1 cellular context compared by ENCODE assay signal in the genomic region with DNA sequence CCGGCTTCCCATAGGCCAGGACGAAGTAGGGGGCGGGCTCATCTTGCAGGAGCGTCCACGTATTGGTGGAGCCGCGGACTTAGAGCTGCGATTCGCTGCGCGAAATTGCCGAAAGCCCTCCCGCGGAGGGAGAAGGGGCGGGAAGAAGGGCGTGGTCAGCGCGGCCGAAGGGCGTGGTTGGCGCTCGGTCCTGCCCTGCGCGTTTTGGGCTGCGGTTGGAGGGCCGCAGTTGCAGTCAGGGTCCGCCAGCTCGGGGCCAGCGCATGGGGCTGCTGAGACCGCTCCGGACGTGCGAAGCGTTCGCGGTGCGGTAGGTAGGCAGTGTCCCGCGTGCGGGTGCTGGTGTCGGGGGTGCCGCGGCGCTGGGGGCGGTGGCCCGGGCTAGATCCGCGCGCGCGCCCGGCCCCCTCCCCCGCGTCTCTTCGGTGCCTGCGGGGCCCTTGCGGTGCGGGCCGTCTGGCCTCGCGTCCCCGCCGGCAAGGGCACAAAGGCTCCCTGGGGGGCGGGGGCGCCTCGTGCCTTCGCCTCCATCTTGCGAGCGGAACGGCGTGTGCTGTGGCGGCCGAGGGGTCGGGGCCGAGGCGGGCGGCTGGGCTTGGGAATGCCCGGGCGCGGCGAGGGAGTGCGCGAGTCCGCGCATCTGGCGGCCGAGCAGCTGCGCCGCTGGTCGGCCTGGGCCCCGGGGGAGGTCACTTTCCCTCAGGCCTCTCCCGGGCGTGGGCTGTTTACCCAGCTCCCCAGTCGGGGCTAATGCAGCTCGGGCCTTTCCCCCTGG.
A peak's percentile ranks its signal among the peaks of the same experiment; 100 is the strongest.
TF ChIP-seq lines count a peak whose summit lies in the region.

A gene with protein sequence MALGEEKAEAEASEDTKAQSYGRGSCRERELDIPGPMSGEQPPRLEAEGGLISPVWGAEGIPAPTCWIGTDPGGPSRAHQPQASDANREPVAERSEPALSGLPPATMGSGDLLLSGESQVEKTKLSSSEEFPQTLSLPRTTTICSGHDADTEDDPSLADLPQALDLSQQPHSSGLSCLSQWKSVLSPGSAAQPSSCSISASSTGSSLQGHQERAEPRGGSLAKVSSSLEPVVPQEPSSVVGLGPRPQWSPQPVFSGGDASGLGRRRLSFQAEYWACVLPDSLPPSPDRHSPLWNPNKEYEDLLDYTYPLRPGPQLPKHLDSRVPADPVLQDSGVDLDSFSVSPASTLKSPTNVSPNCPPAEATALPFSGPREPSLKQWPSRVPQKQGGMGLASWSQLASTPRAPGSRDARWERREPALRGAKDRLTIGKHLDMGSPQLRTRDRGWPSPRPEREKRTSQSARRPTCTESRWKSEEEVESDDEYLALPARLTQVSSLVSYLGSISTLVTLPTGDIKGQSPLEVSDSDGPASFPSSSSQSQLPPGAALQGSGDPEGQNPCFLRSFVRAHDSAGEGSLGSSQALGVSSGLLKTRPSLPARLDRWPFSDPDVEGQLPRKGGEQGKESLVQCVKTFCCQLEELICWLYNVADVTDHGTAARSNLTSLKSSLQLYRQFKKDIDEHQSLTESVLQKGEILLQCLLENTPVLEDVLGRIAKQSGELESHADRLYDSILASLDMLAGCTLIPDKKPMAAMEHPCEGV (plus strand): TSS at position 202 of the 775 bp plus-strand sequence. CDS start 13,029 bp downstream, outside the sequence.

TF ChIP-seq in GM12878, 131 proteins besides CTCF, POLR2A, EP300 and RAD21 (continued from another document and continues in another):
- TF ChIP-seq CHD1 (IDR thresholded peaks at IDR 0.05; ENCODE audit: low read depth, low read length), result no peak
- TF ChIP-seq HDAC6 (IDR thresholded peaks at IDR 0.05; ENCODE audit: unreplicated experiment), result no peak
- no peak for TF ChIP-seq SIX5 (IDR thresholded peaks at IDR 0.05; ENCODE audit: low read depth, low read length, severe bottlenecking)
- TF ChIP-seq, protein P1, sequence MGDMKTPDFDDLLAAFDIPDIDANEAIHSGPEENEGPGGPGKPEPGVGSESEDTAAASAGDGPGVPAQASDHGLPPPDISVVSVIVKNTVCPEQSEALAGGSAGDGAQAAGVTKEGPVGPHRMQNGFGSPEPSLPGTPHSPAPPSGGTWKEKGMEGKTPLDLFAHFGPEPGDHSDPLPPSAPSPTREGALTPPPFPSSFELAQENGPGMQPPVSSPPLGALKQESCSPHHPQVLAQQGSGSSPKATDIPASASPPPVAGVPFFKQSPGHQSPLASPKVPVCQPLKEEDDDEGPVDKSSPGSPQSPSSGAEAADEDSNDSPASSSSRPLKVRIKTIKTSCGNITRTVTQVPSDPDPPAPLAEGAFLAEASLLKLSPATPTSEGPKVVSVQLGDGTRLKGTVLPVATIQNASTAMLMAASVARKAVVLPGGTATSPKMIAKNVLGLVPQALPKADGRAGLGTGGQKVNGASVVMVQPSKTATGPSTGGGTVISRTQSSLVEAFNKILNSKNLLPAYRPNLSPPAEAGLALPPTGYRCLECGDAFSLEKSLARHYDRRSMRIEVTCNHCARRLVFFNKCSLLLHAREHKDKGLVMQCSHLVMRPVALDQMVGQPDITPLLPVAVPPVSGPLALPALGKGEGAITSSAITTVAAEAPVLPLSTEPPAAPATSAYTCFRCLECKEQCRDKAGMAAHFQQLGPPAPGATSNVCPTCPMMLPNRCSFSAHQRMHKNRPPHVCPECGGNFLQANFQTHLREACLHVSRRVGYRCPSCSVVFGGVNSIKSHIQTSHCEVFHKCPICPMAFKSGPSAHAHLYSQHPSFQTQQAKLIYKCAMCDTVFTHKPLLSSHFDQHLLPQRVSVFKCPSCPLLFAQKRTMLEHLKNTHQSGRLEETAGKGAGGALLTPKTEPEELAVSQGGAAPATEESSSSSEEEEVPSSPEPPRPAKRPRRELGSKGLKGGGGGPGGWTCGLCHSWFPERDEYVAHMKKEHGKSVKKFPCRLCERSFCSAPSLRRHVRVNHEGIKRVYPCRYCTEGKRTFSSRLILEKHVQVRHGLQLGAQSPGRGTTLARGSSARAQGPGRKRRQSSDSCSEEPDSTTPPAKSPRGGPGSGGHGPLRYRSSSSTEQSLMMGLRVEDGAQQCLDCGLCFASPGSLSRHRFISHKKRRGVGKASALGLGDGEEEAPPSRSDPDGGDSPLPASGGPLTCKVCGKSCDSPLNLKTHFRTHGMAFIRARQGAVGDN (IDR thresholded peaks at IDR 0.05), result peak; percentile 92; the same call in 1 of the 2 replicates
- TF ChIP-seq, protein P2, sequence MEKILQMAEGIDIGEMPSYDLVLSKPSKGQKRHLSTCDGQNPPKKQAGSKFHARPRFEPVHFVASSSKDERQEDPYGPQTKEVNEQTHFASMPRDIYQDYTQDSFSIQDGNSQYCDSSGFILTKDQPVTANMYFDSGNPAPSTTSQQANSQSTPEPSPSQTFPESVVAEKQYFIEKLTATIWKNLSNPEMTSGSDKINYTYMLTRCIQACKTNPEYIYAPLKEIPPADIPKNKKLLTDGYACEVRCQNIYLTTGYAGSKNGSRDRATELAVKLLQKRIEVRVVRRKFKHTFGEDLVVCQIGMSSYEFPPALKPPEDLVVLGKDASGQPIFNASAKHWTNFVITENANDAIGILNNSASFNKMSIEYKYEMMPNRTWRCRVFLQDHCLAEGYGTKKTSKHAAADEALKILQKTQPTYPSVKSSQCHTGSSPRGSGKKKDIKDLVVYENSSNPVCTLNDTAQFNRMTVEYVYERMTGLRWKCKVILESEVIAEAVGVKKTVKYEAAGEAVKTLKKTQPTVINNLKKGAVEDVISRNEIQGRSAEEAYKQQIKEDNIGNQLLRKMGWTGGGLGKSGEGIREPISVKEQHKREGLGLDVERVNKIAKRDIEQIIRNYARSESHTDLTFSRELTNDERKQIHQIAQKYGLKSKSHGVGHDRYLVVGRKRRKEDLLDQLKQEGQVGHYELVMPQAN (conservative IDR thresholded peaks at IDR 0.05), result peak; percentile 95
- TF ChIP-seq, protein P3, sequence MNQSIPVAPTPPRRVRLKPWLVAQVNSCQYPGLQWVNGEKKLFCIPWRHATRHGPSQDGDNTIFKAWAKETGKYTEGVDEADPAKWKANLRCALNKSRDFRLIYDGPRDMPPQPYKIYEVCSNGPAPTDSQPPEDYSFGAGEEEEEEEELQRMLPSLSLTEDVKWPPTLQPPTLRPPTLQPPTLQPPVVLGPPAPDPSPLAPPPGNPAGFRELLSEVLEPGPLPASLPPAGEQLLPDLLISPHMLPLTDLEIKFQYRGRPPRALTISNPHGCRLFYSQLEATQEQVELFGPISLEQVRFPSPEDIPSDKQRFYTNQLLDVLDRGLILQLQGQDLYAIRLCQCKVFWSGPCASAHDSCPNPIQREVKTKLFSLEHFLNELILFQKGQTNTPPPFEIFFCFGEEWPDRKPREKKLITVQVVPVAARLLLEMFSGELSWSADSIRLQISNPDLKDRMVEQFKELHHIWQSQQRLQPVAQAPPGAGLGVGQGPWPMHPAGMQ (IDR thresholded peaks at IDR 0.05; ENCODE audit: borderline replicate concordance), result no peak
- no peak for TF ChIP-seq TARDBP (IDR thresholded peaks at IDR 0.05; ENCODE audit: borderline replicate concordance)
- TF ChIP-seq IRF4 (IDR thresholded peaks at IDR 0.05; ENCODE audit: low read depth, low read length), result no peak
- TF ChIP-seq, protein P4, sequence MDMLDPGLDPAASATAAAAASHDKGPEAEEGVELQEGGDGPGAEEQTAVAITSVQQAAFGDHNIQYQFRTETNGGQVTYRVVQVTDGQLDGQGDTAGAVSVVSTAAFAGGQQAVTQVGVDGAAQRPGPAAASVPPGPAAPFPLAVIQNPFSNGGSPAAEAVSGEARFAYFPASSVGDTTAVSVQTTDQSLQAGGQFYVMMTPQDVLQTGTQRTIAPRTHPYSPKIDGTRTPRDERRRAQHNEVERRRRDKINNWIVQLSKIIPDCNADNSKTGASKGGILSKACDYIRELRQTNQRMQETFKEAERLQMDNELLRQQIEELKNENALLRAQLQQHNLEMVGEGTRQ (IDR thresholded peaks at IDR 0.05; ENCODE audit: borderline replicate concordance, low read depth, low read length), result no peak
- no peak for TF ChIP-seq SUPT20H (IDR thresholded peaks at IDR 0.05; ENCODE audit: borderline replicate concordance, control insufficient read depth, low read depth, low read length)
- TF ChIP-seq, protein P5, sequence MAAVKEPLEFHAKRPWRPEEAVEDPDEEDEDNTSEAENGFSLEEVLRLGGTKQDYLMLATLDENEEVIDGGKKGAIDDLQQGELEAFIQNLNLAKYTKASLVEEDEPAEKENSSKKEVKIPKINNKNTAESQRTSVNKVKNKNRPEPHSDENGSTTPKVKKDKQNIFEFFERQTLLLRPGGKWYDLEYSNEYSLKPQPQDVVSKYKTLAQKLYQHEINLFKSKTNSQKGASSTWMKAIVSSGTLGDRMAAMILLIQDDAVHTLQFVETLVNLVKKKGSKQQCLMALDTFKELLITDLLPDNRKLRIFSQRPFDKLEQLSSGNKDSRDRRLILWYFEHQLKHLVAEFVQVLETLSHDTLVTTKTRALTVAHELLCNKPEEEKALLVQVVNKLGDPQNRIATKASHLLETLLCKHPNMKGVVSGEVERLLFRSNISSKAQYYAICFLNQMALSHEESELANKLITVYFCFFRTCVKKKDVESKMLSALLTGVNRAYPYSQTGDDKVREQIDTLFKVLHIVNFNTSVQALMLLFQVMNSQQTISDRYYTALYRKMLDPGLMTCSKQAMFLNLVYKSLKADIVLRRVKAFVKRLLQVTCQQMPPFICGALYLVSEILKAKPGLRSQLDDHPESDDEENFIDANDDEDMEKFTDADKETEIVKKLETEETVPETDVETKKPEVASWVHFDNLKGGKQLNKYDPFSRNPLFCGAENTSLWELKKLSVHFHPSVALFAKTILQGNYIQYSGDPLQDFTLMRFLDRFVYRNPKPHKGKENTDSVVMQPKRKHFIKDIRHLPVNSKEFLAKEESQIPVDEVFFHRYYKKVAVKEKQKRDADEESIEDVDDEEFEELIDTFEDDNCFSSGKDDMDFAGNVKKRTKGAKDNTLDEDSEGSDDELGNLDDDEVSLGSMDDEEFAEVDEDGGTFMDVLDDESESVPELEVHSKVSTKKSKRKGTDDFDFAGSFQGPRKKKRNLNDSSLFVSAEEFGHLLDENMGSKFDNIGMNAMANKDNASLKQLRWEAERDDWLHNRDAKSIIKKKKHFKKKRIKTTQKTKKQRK (IDR thresholded peaks at IDR 0.05; ENCODE audit: low read depth, low read length), result peak; percentile 75
- no peak for TF ChIP-seq JUND (IDR thresholded peaks at IDR 0.05; ENCODE audit: low read depth, low read length)
- no peak for TF ChIP-seq ZNF274 (IDR thresholded peaks at IDR 0.05; ENCODE audit: insufficient read depth, insufficient read length)
- no peak for TF ChIP-seq SPI1 (IDR thresholded peaks at IDR 0.05; ENCODE audit: borderline replicate concordance, insufficient read depth, low read depth, low read length)
- TF ChIP-seq, protein P6, sequence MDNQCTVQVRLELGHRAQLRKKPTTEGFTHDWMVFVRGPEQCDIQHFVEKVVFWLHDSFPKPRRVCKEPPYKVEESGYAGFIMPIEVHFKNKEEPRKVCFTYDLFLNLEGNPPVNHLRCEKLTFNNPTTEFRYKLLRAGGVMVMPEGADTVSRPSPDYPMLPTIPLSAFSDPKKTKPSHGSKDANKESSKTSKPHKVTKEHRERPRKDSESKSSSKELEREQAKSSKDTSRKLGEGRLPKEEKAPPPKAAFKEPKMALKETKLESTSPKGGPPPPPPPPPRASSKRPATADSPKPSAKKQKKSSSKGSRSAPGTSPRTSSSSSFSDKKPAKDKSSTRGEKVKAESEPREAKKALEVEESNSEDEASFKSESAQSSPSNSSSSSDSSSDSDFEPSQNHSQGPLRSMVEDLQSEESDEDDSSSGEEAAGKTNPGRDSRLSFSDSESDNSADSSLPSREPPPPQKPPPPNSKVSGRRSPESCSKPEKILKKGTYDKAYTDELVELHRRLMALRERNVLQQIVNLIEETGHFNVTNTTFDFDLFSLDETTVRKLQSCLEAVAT (IDR thresholded peaks at IDR 0.05), result no peak
- TF ChIP-seq, protein P7, sequence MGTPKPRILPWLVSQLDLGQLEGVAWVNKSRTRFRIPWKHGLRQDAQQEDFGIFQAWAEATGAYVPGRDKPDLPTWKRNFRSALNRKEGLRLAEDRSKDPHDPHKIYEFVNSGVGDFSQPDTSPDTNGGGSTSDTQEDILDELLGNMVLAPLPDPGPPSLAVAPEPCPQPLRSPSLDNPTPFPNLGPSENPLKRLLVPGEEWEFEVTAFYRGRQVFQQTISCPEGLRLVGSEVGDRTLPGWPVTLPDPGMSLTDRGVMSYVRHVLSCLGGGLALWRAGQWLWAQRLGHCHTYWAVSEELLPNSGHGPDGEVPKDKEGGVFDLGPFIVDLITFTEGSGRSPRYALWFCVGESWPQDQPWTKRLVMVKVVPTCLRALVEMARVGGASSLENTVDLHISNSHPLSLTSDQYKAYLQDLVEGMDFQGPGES (IDR thresholded peaks at IDR 0.05), result peak; percentile 86
- TF ChIP-seq, protein P8, sequence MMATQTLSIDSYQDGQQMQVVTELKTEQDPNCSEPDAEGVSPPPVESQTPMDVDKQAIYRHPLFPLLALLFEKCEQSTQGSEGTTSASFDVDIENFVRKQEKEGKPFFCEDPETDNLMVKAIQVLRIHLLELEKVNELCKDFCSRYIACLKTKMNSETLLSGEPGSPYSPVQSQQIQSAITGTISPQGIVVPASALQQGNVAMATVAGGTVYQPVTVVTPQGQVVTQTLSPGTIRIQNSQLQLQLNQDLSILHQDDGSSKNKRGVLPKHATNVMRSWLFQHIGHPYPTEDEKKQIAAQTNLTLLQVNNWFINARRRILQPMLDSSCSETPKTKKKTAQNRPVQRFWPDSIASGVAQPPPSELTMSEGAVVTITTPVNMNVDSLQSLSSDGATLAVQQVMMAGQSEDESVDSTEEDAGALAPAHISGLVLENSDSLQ (IDR thresholded peaks at IDR 0.05), result peak; percentile 49; the same call in 1 of the 2 replicates
- TF ChIP-seq GATAD2B (conservative IDR thresholded peaks at IDR 0.05; ENCODE audit: low read depth), result peak; percentile 98
- TF ChIP-seq, protein P9, sequence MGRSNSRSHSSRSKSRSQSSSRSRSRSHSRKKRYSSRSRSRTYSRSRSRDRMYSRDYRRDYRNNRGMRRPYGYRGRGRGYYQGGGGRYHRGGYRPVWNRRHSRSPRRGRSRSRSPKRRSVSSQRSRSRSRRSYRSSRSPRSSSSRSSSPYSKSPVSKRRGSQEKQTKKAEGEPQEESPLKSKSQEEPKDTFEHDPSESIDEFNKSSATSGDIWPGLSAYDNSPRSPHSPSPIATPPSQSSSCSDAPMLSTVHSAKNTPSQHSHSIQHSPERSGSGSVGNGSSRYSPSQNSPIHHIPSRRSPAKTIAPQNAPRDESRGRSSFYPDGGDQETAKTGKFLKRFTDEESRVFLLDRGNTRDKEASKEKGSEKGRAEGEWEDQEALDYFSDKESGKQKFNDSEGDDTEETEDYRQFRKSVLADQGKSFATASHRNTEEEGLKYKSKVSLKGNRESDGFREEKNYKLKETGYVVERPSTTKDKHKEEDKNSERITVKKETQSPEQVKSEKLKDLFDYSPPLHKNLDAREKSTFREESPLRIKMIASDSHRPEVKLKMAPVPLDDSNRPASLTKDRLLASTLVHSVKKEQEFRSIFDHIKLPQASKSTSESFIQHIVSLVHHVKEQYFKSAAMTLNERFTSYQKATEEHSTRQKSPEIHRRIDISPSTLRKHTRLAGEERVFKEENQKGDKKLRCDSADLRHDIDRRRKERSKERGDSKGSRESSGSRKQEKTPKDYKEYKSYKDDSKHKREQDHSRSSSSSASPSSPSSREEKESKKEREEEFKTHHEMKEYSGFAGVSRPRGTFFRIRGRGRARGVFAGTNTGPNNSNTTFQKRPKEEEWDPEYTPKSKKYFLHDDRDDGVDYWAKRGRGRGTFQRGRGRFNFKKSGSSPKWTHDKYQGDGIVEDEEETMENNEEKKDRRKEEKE (IDR thresholded peaks at IDR 0.05), result no peak; the same call in 1 of the 2 replicates
- TF ChIP-seq MEF2B (IDR thresholded peaks at IDR 0.05; ENCODE audit: partially characterized antibody, poor library complexity, severe bottlenecking), result no peak
- peak; percentile 28 for TF ChIP-seq RELA (IDR thresholded peaks at IDR 0.05; ENCODE audit: borderline replicate concordance, partially characterized antibody)
- no peak for TF ChIP-seq TCF12 (IDR thresholded peaks at IDR 0.05; ENCODE audit: low read depth, low read length)
